In the genomic region with DNA sequence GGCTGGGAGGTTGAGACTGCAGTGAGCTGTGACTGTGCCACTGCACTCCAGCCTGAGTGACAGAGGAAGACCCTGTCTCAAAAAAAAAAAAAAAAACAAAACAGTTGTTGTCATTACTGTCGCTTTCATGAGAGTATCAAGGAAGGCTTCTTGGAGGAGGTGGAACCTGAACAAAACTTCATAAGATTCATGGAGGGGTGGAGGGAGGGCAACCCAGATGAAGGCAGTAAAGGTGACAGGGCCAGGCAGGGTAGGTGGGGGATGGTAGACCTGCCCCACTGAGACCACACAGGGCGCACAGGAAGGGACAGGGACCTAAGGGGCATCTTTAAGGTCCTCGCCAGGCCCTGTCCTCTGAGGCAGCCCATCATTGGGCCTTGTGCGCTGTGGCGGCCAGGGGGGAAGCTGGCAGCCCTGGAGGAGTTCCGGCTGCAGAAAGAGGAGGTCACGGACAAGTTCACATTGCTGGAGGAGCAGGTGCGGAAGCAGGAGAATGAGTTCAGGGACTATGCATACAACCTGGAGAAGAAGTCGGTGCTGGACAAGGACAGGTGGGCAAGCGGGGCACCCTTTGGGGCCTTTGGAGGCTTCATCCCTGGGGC, we compare ENCODE assay signal across 1 cellular context.
TF ChIP-seq lines count a peak whose summit lies in the region.

No MANE protein-coding gene starts in this region.

TF ChIP-seq in GM23338, 12 proteins besides CTCF, POLR2A, EP300 and RAD21:
- TF ChIP-seq, protein P1, sequence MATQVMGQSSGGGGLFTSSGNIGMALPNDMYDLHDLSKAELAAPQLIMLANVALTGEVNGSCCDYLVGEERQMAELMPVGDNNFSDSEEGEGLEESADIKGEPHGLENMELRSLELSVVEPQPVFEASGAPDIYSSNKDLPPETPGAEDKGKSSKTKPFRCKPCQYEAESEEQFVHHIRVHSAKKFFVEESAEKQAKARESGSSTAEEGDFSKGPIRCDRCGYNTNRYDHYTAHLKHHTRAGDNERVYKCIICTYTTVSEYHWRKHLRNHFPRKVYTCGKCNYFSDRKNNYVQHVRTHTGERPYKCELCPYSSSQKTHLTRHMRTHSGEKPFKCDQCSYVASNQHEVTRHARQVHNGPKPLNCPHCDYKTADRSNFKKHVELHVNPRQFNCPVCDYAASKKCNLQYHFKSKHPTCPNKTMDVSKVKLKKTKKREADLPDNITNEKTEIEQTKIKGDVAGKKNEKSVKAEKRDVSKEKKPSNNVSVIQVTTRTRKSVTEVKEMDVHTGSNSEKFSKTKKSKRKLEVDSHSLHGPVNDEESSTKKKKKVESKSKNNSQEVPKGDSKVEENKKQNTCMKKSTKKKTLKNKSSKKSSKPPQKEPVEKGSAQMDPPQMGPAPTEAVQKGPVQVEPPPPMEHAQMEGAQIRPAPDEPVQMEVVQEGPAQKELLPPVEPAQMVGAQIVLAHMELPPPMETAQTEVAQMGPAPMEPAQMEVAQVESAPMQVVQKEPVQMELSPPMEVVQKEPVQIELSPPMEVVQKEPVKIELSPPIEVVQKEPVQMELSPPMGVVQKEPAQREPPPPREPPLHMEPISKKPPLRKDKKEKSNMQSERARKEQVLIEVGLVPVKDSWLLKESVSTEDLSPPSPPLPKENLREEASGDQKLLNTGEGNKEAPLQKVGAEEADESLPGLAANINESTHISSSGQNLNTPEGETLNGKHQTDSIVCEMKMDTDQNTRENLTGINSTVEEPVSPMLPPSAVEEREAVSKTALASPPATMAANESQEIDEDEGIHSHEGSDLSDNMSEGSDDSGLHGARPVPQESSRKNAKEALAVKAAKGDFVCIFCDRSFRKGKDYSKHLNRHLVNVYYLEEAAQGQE (IDR thresholded peaks at IDR 0.05; ENCODE audit: unreplicated experiment), result no peak
- no peak for TF ChIP-seq ZNF114 (CRISPR knock-in tag; IDR thresholded peaks at IDR 0.05)
- TF ChIP-seq, protein P2, sequence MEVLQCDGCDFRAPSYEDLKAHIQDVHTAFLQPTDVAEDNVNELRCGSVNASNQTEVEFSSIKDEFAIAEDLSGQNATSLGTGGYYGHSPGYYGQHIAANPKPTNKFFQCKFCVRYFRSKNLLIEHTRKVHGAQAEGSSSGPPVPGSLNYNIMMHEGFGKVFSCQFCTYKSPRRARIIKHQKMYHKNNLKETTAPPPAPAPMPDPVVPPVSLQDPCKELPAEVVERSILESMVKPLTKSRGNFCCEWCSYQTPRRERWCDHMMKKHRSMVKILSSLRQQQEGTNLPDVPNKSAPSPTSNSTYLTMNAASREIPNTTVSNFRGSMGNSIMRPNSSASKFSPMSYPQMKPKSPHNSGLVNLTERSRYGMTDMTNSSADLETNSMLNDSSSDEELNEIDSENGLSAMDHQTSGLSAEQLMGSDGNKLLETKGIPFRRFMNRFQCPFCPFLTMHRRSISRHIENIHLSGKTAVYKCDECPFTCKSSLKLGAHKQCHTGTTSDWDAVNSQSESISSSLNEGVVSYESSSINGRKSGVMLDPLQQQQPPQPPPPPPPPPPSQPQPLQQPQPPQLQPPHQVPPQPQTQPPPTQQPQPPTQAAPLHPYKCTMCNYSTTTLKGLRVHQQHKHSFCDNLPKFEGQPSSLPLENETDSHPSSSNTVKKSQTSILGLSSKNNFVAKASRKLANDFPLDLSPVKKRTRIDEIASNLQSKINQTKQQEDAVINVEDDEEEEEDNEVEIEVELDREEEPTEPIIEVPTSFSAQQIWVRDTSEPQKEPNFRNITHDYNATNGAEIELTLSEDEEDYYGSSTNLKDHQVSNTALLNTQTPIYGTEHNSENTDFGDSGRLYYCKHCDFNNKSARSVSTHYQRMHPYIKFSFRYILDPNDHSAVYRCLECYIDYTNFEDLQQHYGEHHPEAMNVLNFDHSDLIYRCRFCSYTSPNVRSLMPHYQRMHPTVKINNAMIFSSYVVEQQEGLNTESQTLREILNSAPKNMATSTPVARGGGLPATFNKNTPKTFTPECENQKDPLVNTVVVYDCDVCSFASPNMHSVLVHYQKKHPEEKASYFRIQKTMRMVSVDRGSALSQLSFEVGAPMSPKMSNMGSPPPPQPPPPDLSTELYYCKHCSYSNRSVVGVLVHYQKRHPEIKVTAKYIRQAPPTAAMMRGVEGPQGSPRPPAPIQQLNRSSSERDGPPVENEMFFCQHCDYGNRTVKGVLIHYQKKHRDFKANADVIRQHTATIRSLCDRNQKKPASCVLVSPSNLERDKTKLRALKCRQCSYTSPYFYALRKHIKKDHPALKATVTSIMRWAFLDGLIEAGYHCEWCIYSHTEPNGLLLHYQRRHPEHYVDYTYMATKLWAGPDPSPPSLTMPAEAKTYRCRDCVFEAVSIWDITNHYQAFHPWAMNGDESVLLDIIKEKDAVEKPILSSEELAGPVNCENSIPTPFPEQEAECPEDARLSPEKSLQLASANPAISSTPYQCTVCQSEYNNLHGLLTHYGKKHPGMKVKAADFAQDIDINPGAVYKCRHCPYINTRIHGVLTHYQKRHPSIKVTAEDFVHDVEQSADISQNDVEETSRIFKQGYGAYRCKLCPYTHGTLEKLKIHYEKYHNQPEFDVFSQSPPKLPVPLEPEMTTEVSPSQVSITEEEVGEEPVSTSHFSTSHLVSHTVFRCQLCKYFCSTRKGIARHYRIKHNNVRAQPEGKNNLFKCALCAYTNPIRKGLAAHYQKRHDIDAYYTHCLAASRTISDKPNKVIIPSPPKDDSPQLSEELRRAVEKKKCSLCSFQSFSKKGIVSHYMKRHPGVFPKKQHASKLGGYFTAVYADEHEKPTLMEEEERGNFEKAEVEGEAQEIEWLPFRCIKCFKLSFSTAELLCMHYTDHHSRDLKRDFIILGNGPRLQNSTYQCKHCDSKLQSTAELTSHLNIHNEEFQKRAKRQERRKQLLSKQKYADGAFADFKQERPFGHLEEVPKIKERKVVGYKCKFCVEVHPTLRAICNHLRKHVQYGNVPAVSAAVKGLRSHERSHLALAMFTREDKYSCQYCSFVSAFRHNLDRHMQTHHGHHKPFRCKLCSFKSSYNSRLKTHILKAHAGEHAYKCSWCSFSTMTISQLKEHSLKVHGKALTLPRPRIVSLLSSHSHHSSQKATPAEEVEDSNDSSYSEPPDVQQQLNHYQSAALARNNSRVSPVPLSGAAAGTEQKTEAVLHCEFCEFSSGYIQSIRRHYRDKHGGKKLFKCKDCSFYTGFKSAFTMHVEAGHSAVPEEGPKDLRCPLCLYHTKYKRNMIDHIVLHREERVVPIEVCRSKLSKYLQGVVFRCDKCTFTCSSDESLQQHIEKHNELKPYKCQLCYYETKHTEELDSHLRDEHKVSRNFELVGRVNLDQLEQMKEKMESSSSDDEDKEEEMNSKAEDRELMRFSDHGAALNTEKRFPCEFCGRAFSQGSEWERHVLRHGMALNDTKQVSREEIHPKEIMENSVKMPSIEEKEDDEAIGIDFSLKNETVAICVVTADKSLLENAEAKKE (CRISPR knock-in tag; IDR thresholded peaks at IDR 0.05), result no peak
- TF ChIP-seq EZH2 (IDR thresholded peaks at IDR 0.05; ENCODE audit: low read depth, unreplicated experiment), result no peak
- no peak for TF ChIP-seq JUNB (IDR thresholded peaks at IDR 0.05; ENCODE audit: unreplicated experiment)
- TF ChIP-seq ZNF331 (CRISPR knock-in tag; IDR thresholded peaks at IDR 0.05; ENCODE audit: low read depth), result no peak
- TF ChIP-seq STAT1 (IDR thresholded peaks at IDR 0.05; ENCODE audit: unreplicated experiment), result no peak
- no peak for TF ChIP-seq NANOG (IDR thresholded peaks at IDR 0.05; ENCODE audit: borderline replicate concordance)
- TF ChIP-seq POLR2AphosphoS5 (IDR thresholded peaks at IDR 0.05; ENCODE audit: low read depth), result no peak
- TF ChIP-seq, protein P3, sequence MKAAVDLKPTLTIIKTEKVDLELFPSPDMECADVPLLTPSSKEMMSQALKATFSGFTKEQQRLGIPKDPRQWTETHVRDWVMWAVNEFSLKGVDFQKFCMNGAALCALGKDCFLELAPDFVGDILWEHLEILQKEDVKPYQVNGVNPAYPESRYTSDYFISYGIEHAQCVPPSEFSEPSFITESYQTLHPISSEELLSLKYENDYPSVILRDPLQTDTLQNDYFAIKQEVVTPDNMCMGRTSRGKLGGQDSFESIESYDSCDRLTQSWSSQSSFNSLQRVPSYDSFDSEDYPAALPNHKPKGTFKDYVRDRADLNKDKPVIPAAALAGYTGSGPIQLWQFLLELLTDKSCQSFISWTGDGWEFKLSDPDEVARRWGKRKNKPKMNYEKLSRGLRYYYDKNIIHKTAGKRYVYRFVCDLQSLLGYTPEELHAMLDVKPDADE (IDR thresholded peaks at IDR 0.05), result no peak
- TF ChIP-seq EZH2phosphoT487 (IDR thresholded peaks at IDR 0.05; ENCODE audit: unreplicated experiment), result no peak
- no peak for TF ChIP-seq CREB1 (CRISPR knock-in tag; IDR thresholded peaks at IDR 0.05; ENCODE audit: low read depth)
